Comparison of ENCODE assay signal across 21 cellular contexts in genomic region chr7:130877676-130878305, GRCh38.
DNase-seq lines count a peak whose midpoint lies in the region; ATAC-seq and TF ChIP-seq lines count a peak whose summit lies in the region.
"Had no signal": no experiment of that assay in that cellular context is flagged by ENCODE, and none has a peak within 500 bp of the region (broad histone marks: within the 10 kb centered on the region; RNA-seq: fewer than 3 reads in every experiment).

No MANE protein-coding gene starts in this region.

- H3K4me3 ChIP-seq in neural progenitor cell, result no peak overlapping the region
- H3K4me3 ChIP-seq in trophoblast cell (ENCODE audit: low read depth, low read length), result no peak overlapping the region
- H3K4me3 ChIP-seq: hepatocyte, upper lobe of left lung had no signal

- H3K4me2 ChIP-seq in neural progenitor cell (no peak overlapping the region), trophoblast cell (ENCODE audit: low read length) (no peak overlapping the region)
- H3K4me2 ChIP-seq: hepatocyte had no signal

- no peaks in the 10 kb centered on the region for H3K9me3 Mint-ChIP-seq in activated CD8-positive, alpha-beta memory T cell treated with anti-CD3 and anti-CD28 coated beads, Interleukin-2, amount 10 ng/mL, durations not matched to agents 7 days and 5 days (ENCODE audit: low read depth)
- H3K9me3 Mint-ChIP-seq in Calu3 (ENCODE audit: low read depth, unreplicated experiment), result no peaks in the 10 kb centered on the region
- no peaks in the 10 kb centered on the region for H3K9me3 Mint-ChIP-seq in activated CD4-positive, alpha-beta memory T cell treated with anti-CD3 and anti-CD28 coated beads for 36 hours
- H3K9me3 Mint-ChIP-seq in neural progenitor cell, result no peaks in the 10 kb centered on the region
- H3K9me3 Mint-ChIP-seq: stimulated activated naive B cell treated with anti-CD40 and anti-IgM and Interleukin-4, amounts not matched to agents 10 μg/mL and 1 μg/mL and 100 μg/mL, for 72 hours; T-helper 1 cell treated with Interleukin-12 subunit alpha and Interleukin-12 subunit beta and Interleukin-4 antibody, amounts not matched to agents 30 μg/mL and 1 μg/mL, for 36 hours had no signal

- H4K8ac ChIP-seq in trophoblast cell (ENCODE audit: low read depth, low read length), result no peak overlapping the region

- H3K9ac ChIP-seq in neural progenitor cell (no peak overlapping the region), trophoblast cell (ENCODE audit: low read length) (no peak overlapping the region)

- CTCF ChIA-PET in activated CD8-positive, alpha-beta memory T cell treated with anti-CD3 and anti-CD28 coated beads, Interleukin-2, amount 10 ng/mL, durations not matched to agents 7 days and 5 days (lab: Charles Lee), result interaction anchor here (1.7 kb wide), 1 partner anchor 11 kb away, joined by 5 read pairs; no protein-coding TSS in a partner anchor
- CTCF ChIA-PET in Calu3 (lab: Charles Lee), result no interaction called here
- CTCF ChIA-PET in activated CD4-positive, alpha-beta memory T cell treated with anti-CD3 and anti-CD28 coated beads for 36 hours (lab: Charles Lee), result interaction anchor here (0.9 kb wide), 1 partner anchor 10 kb away, joined by 3 read pairs; no protein-coding TSS in a partner anchor

- no peaks in the 10 kb centered on the region for H3K36me3 ChIP-seq in neural progenitor cell
- H3K36me3 ChIP-seq in trophoblast cell (ENCODE audit: control insufficient read depth in 1 of 2, insufficient read depth in 2 of 2, low read length in 2 of 2), result no peaks in the 10 kb centered on the region

- no peak overlapping the region for H3K23ac ChIP-seq in trophoblast cell (ENCODE audit: low read length)

- POLR2A ChIA-PET in activated CD4-positive, alpha-beta memory T cell treated with anti-CD3 and anti-CD28 coated beads for 36 hours (lab: Charles Lee), result no interaction called here

- H3K27ac ChIP-seq in neural progenitor cell, result no peak overlapping the region
- no peak overlapping the region for H3K27ac ChIP-seq in trophoblast cell (ENCODE audit: low read depth, low read length)
- H3K27ac ChIP-seq: hepatocyte had no signal

- H4K12ac ChIP-seq in trophoblast cell (ENCODE audit: low read depth, low read length), result no peak overlapping the region

- H2AK5ac ChIP-seq in trophoblast cell (ENCODE audit: low read length), result no peak overlapping the region

- no peaks in the 10 kb centered on the region for H3K9me3 ChIP-seq in neural progenitor cell (ENCODE audit: low read depth)
- no peaks in the 10 kb centered on the region for H3K9me3 ChIP-seq in trophoblast cell (ENCODE audit: insufficient read depth, low read depth, low read length)
- H3K9me3 ChIP-seq: upper lobe of left lung had no signal

- TF ChIP-seq CTCF in Calu3 (IDR thresholded peaks at IDR 0.05; ENCODE audit: unreplicated experiment), result no peak
- no peak for TF ChIP-seq CTCF in neural progenitor cell (IDR thresholded peaks at IDR 0.05)

- H2BK12ac ChIP-seq in trophoblast cell (ENCODE audit: low read length), result no peak overlapping the region

- intact Hi-C loops in Calu3 (cut with micrococcal nuclease; ENCODE audit: unreplicated experiment), result no loop called here
- intact Hi-C loops in activated CD4-positive, alpha-beta memory T cell treated with anti-CD3 and anti-CD28 coated beads for 36 hours (cut with micrococcal nuclease), result no loop called here

- H3K79me1 ChIP-seq in trophoblast cell (ENCODE audit: low read length), result no peaks in the 10 kb centered on the region

- H3F3A ChIP-seq in neural progenitor cell (ENCODE audit: low read depth), result peaks cover 10% of the 10 kb centered on the region

- H2AFZ ChIP-seq in neural progenitor cell (replicated peaks) (no peak overlapping the region), trophoblast cell (ENCODE audit: insufficient read depth, low read length, poor library complexity) (no peak overlapping the region)
- H2AFZ ChIP-seq: hepatocyte had no signal

- no peak overlapping the region for H3K4me3 Mint-ChIP-seq in activated CD8-positive, alpha-beta memory T cell treated with anti-CD3 and anti-CD28 coated beads, Interleukin-2, amount 10 ng/mL, durations not matched to agents 7 days and 5 days
- H3K4me3 Mint-ChIP-seq in Calu3 (ENCODE audit: low read depth, unreplicated experiment) (no peak overlapping the region), neural progenitor cell (no peak overlapping the region)
- H3K4me3 Mint-ChIP-seq in activated CD4-positive, alpha-beta memory T cell treated with anti-CD3 and anti-CD28 coated beads for 36 hours, result no peak overlapping the region
- H3K4me3 Mint-ChIP-seq: stimulated activated naive B cell treated with anti-CD40 and anti-IgM and Interleukin-4, amounts not matched to agents 10 μg/mL and 1 μg/mL and 100 μg/mL, for 72 hours; T-helper 1 cell treated with Interleukin-12 subunit alpha and Interleukin-12 subunit beta and Interleukin-4 antibody, amounts not matched to agents 30 μg/mL and 1 μg/mL, for 36 hours had no signal

- H3K18ac ChIP-seq in trophoblast cell (ENCODE audit: low read length), result no peak overlapping the region

- H3K4me1 Mint-ChIP-seq in activated CD8-positive, alpha-beta memory T cell treated with anti-CD3 and anti-CD28 coated beads, Interleukin-2, amount 10 ng/mL, durations not matched to agents 7 days and 5 days, result peaks cover 36% of the 10 kb centered on the region
- H3K4me1 Mint-ChIP-seq in Calu3 (ENCODE audit: low read depth, unreplicated experiment) (peaks cover 71% of the 10 kb centered on the region), neural progenitor cell (peaks cover 47% of the 10 kb centered on the region)
- H3K4me1 Mint-ChIP-seq in activated CD4-positive, alpha-beta memory T cell treated with anti-CD3 and anti-CD28 coated beads for 36 hours (ENCODE audit: low read depth), result peaks cover 71% of the 10 kb centered on the region

- WGBS in trophoblast cell (ENCODE audit: extremely low coverage, insufficient coverage, insufficient read length), result no CpG with 5 or more reads among the region's 11 CpGs

- no peak overlapping the region for H4K91ac ChIP-seq in trophoblast cell (ENCODE audit: low read depth, low read length)

- no peak for ATAC-seq in activated CD8-positive, alpha-beta memory T cell treated with anti-CD3 and anti-CD28 coated beads, Interleukin-2, amount 10 ng/mL, durations not matched to agents 7 days and 5 days
- ATAC-seq in HG03520 (IDR thresholded peaks at IDR 0.05; ENCODE audit: unreplicated experiment), result no peak
- no peak for ATAC-seq in GM21367 (IDR thresholded peaks at IDR 0.05; ENCODE audit: unreplicated experiment)
- ATAC-seq: right cardiac atrium; stimulated activated naive B cell treated with anti-CD40 and anti-IgM and Interleukin-4, amounts not matched to agents 10 μg/mL and 1 μg/mL and 100 μg/mL, for 72 hours had no signal

- H2BK120ac ChIP-seq in trophoblast cell (ENCODE audit: insufficient read depth, low read length, poor library complexity), result no peak overlapping the region

- H3K79me2 ChIP-seq in neural progenitor cell (ENCODE audit: low read depth), result no peaks in the 10 kb centered on the region
- H3K79me2 ChIP-seq in trophoblast cell (ENCODE audit: control insufficient read depth, insufficient read depth, low read length, poor library complexity), result no peaks in the 10 kb centered on the region
- H3K79me2 ChIP-seq: hepatocyte had no signal

- no peak for DNase-seq in activated CD8-positive, alpha-beta memory T cell treated with anti-CD3 and anti-CD28 coated beads, Interleukin-2, amount 10 ng/mL, durations not matched to agents 7 days and 5 days
- no peak for DNase-seq in activated CD8-positive, alpha-beta memory T cell treated with anti-CD3 and anti-CD28 coated beads, Interleukin-2, amount 50 U/mL, for 4 hours
- DNase-seq in Calu3 (no peak), neural progenitor cell (ENCODE audit: low spot score) (no peak), trophoblast cell (no peak)
- DNase-seq in activated CD4-positive, alpha-beta memory T cell treated with anti-CD3 and anti-CD28 coated beads for 36 hours, result no peak
- DNase-seq: ACHN; C1 segment of cervical spinal cord; cortex of kidney; DMS153; GF-D8; NCI-H1417 treated with DMSO at 0.1 percent for 48 hours; nucleus accumbens; right cardiac atrium; SHP77; stimulated activated naive B cell treated with anti-CD40 and anti-IgM and Interleukin-4, amounts not matched to agents 10 μg/mL and 1 μg/mL and 100 μg/mL, for 72 hours; upper lobe of left lung had no signal

- no TSS peak for BruUV-seq in Calu3 (replicated peaks; lab: Mats Ljungman, UMichigan)

- no peaks in the 10 kb centered on the region for H3K27me3 Mint-ChIP-seq in activated CD8-positive, alpha-beta memory T cell treated with anti-CD3 and anti-CD28 coated beads, Interleukin-2, amount 10 ng/mL, durations not matched to agents 7 days and 5 days
- no peaks in the 10 kb centered on the region for H3K27me3 Mint-ChIP-seq in Calu3 (ENCODE audit: unreplicated experiment)
- H3K27me3 Mint-ChIP-seq in activated CD4-positive, alpha-beta memory T cell treated with anti-CD3 and anti-CD28 coated beads for 36 hours, result peaks cover 2% of the 10 kb centered on the region
- H3K27me3 Mint-ChIP-seq in neural progenitor cell (ENCODE audit: insufficient read depth, low read depth), result peaks cover 2% of the 10 kb centered on the region
- H3K27me3 Mint-ChIP-seq: stimulated activated naive B cell treated with anti-CD40 and anti-IgM and Interleukin-4, amounts not matched to agents 10 μg/mL and 1 μg/mL and 100 μg/mL, for 72 hours had no signal

- H3K14ac ChIP-seq in trophoblast cell (ENCODE audit: low read length), result no peak overlapping the region

- no peaks in the 10 kb centered on the region for H4K20me1 ChIP-seq in neural progenitor cell (ENCODE audit: low read depth)

- peak overlapping the region; percentile 42 for H3K27ac Mint-ChIP-seq in activated CD8-positive, alpha-beta memory T cell treated with anti-CD3 and anti-CD28 coated beads, Interleukin-2, amount 10 ng/mL, durations not matched to agents 7 days and 5 days
- H3K27ac Mint-ChIP-seq in Calu3 (ENCODE audit: unreplicated experiment), result peak overlapping the region; percentile 78
- peak overlapping the region; percentile 70 for H3K27ac Mint-ChIP-seq in activated CD4-positive, alpha-beta memory T cell treated with anti-CD3 and anti-CD28 coated beads for 36 hours
- peak overlapping the region; percentile 32 for H3K27ac Mint-ChIP-seq in neural progenitor cell
- H3K27ac Mint-ChIP-seq: T-helper 1 cell treated with Interleukin-12 subunit alpha and Interleukin-12 subunit beta and Interleukin-4 antibody, amounts not matched to agents 30 μg/mL and 1 μg/mL, for 36 hours had no signal

- H3K36me3 Mint-ChIP-seq in activated CD8-positive, alpha-beta memory T cell treated with anti-CD3 and anti-CD28 coated beads, Interleukin-2, amount 10 ng/mL, durations not matched to agents 7 days and 5 days, result peaks cover 52% of the 10 kb centered on the region
- H3K36me3 Mint-ChIP-seq in Calu3 (ENCODE audit: insufficient read depth, unreplicated experiment), result peaks cover 98% of the 10 kb centered on the region
- H3K36me3 Mint-ChIP-seq in activated CD4-positive, alpha-beta memory T cell treated with anti-CD3 and anti-CD28 coated beads for 36 hours, result peaks cover 85% of the 10 kb centered on the region
- no peaks in the 10 kb centered on the region for H3K36me3 Mint-ChIP-seq in neural progenitor cell

- peaks cover 26% of the 10 kb centered on the region for H3K4me1 ChIP-seq in neural progenitor cell
- no peaks in the 10 kb centered on the region for H3K4me1 ChIP-seq in trophoblast cell (ENCODE audit: control insufficient read depth in 1 of 2, insufficient read depth in 2 of 2, low read length in 2 of 2)

- H3K4ac ChIP-seq in trophoblast cell (ENCODE audit: low read depth, low read length), result no peak overlapping the region

- H3K27me3 ChIP-seq in neural progenitor cell (no peaks in the 10 kb centered on the region), trophoblast cell (ENCODE audit: insufficient read depth, low read length) (no peaks in the 10 kb centered on the region)
- H3K27me3 ChIP-seq: hepatocyte, upper lobe of left lung had no signal

- no peak overlapping the region for H2BK5ac ChIP-seq in trophoblast cell (ENCODE audit: low read depth, low read length, poor library complexity)
